ENCODE assay signal across 21 cellular contexts in the genomic region with DNA sequence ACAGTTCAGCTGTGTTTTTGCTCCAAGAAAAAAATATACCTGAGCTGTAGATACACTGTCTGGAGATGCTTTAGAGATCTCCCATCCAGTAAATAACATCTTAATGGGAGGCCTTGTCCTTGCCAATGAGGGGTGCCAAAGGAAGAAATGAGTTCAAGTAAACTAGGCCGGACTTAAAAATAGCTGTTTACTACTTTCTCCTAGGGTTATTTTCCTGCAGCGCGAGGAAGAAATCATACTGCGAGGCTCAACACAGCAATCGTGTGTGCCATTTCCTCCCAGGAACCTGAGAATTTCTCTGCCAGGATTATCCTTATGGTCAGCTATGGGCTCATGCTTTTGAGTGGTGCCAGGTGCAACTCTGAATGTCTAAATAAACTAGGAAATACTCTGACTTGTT.
DNase-seq lines count a peak whose midpoint lies in the region; ATAC-seq and TF ChIP-seq lines count a peak whose summit lies in the region.
"Had no signal": no experiment of that assay in that cellular context is flagged by ENCODE, and none has a peak within 500 bp of the region (broad histone marks: within the 10 kb centered on the region; RNA-seq: fewer than 3 reads in every experiment).

No MANE protein-coding gene starts in this region.

- no peak for ATAC-seq in HG03354 (IDR thresholded peaks at IDR 0.05; ENCODE audit: poor library complexity, severe bottlenecking, unreplicated experiment)
- ATAC-seq: GM23338, SK-N-SH treated with all-trans-retinoic acid at 6 μM for 48 hours had no signal

- H3K9me3 Mint-ChIP-seq in glutamatergic neuron (ENCODE audit: unreplicated experiment): peaks cover 8% of the 10 kb centered on the region
- H3K9me3 Mint-ChIP-seq: GM23338 had no signal

- peaks cover 6% of the 10 kb centered on the region for H3K27me3 Mint-ChIP-seq in glutamatergic neuron (ENCODE audit: unreplicated experiment)

- TF ChIP-seq CTCF in glutamatergic neuron (IDR thresholded peaks at IDR 0.05; ENCODE audit: partially characterized antibody, unreplicated experiment): no peak

- peaks cover 25% of the 10 kb centered on the region for H3K4me1 Mint-ChIP-seq in glutamatergic neuron (ENCODE audit: low read depth, unreplicated experiment)

- peak; percentile 9 for DNase-seq in NCI-H82 (lab: John Stamatoyannopoulos, UW)
- DNase-seq in NCI-H82 treated with DMSO at 0.1 percent for 48 hours (lab: John Stamatoyannopoulos, UW; ENCODE audit: unreplicated experiment): no peak
- peak; percentile 14 for DNase-seq in NCI-H1105 treated with DMSO at 0.1 percent for 48 hours (lab: John Stamatoyannopoulos, UW)
- DNase-seq in NCI-H526 treated with DMSO at 0.1 percent for 48 hours (lab: John Stamatoyannopoulos, UW): peak; percentile 55
- DNase-seq in glutamatergic neuron: no peak
- DNase-seq in NK-92 (lab: John Stamatoyannopoulos, UW; ENCODE audit: unreplicated experiment): no peak
- no peak for DNase-seq in EL
- DNase-seq: ACHN; HCEC 1CT; Karpas-422; NCI-H2171; NK-92 treated with Interleukin-12 subunit alpha and Interleukin-12 subunit beta, amount 100 ng/mL, for 24 hours; RPMI8226; SIG-M5; T-helper 1 cell; T1000 had no signal

- no peak overlapping the region for H3K4me3 Mint-ChIP-seq in glutamatergic neuron (ENCODE audit: unreplicated experiment)
- H3K4me3 Mint-ChIP-seq: CD14-positive monocyte, GM23338, IgD-negative memory B cell had no signal

- H3K36me3 Mint-ChIP-seq in glutamatergic neuron (ENCODE audit: unreplicated experiment): peaks cover 4% of the 10 kb centered on the region
- H3K36me3 Mint-ChIP-seq: CD14-positive monocyte, IgD-negative memory B cell had no signal

- peak overlapping the region; percentile 43 for H3K27ac Mint-ChIP-seq in glutamatergic neuron (ENCODE audit: unreplicated experiment)
- H3K27ac Mint-ChIP-seq: CD14-positive monocyte, GM23338, IgD-negative memory B cell had no signal

Comparison
In these comparisons a context has a peak if more than half of its experiments do, and no peak if none do; other contexts are left out.
1. DNase-seq: peak in NCI-H82 (single experiment), NCI-H1105 treated with DMSO at 0.1 percent for 48 hours (single experiment) and NCI-H526 treated with DMSO at 0.1 percent for 48 hours (single experiment); none in NCI-H82 treated with DMSO at 0.1 percent for 48 hours (single experiment), glutamatergic neuron (single experiment), NK-92 (single experiment) and EL (single experiment).